Comparison of ENCODE assay signal across 2 cellular contexts in genomic region chr16:50521246-50521900, GRCh38.
TF ChIP-seq lines count a peak whose summit lies in the region.

No MANE protein-coding gene starts in this region.

TF ChIP-seq in GM23338, 12 proteins besides CTCF, POLR2A, EP300 and RAD21:
- TF ChIP-seq REST (IDR thresholded peaks at IDR 0.05; ENCODE audit: unreplicated experiment) = no peak
- TF ChIP-seq STAT1 (IDR thresholded peaks at IDR 0.05; ENCODE audit: unreplicated experiment) = no peak
- TF ChIP-seq EZH2 (IDR thresholded peaks at IDR 0.05; ENCODE audit: low read depth, unreplicated experiment) = no peak
- TF ChIP-seq ZNF331 (CRISPR knock-in tag; IDR thresholded peaks at IDR 0.05; ENCODE audit: low read depth) = no peak
- no peak for TF ChIP-seq EZH2phosphoT487 (IDR thresholded peaks at IDR 0.05; ENCODE audit: unreplicated experiment)
- TF ChIP-seq POLR2AphosphoS5 (IDR thresholded peaks at IDR 0.05; ENCODE audit: low read depth) = no peak
- no peak for TF ChIP-seq ZNF114 (CRISPR knock-in tag; IDR thresholded peaks at IDR 0.05)
- TF ChIP-seq CREB1 (CRISPR knock-in tag; IDR thresholded peaks at IDR 0.05; ENCODE audit: low read depth) = no peak
- TF ChIP-seq ETS1 (IDR thresholded peaks at IDR 0.05) = no peak
- no peak for TF ChIP-seq JUNB (IDR thresholded peaks at IDR 0.05; ENCODE audit: unreplicated experiment)
- no peak for TF ChIP-seq NANOG (IDR thresholded peaks at IDR 0.05; ENCODE audit: borderline replicate concordance)
- TF ChIP-seq ZNF462 (CRISPR knock-in tag; IDR thresholded peaks at IDR 0.05) = no peak

TF ChIP-seq in H1, 55 proteins besides CTCF, POLR2A, EP300 and RAD21:
- TF ChIP-seq CEBPB (IDR thresholded peaks at IDR 0.05; ENCODE audit: low read depth, low read length) (0 out of 2 replicates have a peak, but pooled peaks have one; percentile 46), SP1 (IDR thresholded peaks at IDR 0.05; ENCODE audit: low read depth, low read length) (no peak)
